ENCODE assay signal across 21 cellular contexts in genomic region chr6:25125736-25126135, GRCh38.
DNase-seq lines count a peak whose midpoint lies in the region; ATAC-seq, FAIRE-seq and TF ChIP-seq lines count a peak whose summit lies in the region.
"Had no signal": no experiment of that assay in that cellular context is flagged by ENCODE, and none has a peak within 500 bp of the region (broad histone marks: within the 10 kb centered on the region; RNA-seq: fewer than 3 reads in every experiment).

No MANE protein-coding gene starts in this region.

- H3K4ac ChIP-seq in H1 (replicated peaks; ENCODE audit: insufficient read length, low read depth, low read length), result no peak overlapping the region

- peaks cover 59% of the 10 kb centered on the region for H3K36me3 Mint-ChIP-seq in natural killer cell treated with Interleukin-12 subunit alpha and Interleukin-12 subunit beta and Interleukin-15 and Interleukin-18, amount 100 ng/mL, for 72 hours
- H3K36me3 Mint-ChIP-seq in natural killer cell, result peaks cover 21% of the 10 kb centered on the region

- H3K4me2 ChIP-seq in H1 (ENCODE audit: insufficient read depth in 1 of 2, low read depth in 2 of 2, low read length in 2 of 2), result no peak overlapping the region
- H3K4me2 ChIP-seq in GM23248 (ENCODE audit: unreplicated experiment), result no peak overlapping the region

- H3K4me1 Mint-ChIP-seq in natural killer cell treated with Interleukin-12 subunit alpha and Interleukin-12 subunit beta and Interleukin-15 and Interleukin-18, amount 100 ng/mL, for 72 hours (ENCODE audit: low read depth in 2 of 2), result peaks cover 49 to 53% of the 10 kb centered on the region in 2 donors
- H3K4me1 Mint-ChIP-seq in natural killer cell, result peaks cover 42 to 52% of the 10 kb centered on the region in 2 donors

- no peaks in the 10 kb centered on the region for H3K79me1 ChIP-seq in H1 (ENCODE audit: low read depth, low read length)

- H3K9ac ChIP-seq in H1 (replicated peaks in 1 of 4; ENCODE audit: extremely low read depth in 1 of 4, low read depth in 3 of 4, low read length in 3 of 4) (no peak overlapping the region), GM23248 (no peak overlapping the region)

- no peak overlapping the region for H4K8ac ChIP-seq in H1 (ENCODE audit: extremely low read depth, insufficient read depth, low read length)

- H2BK12ac ChIP-seq in H1 (ENCODE audit: low read depth, low read length), result no peak overlapping the region

- no peaks in the 10 kb centered on the region for H4K20me1 ChIP-seq in H1 (replicated peaks in 1 of 2; ENCODE audit: control insufficient read depth in 1 of 2, insufficient read depth in 2 of 2, low read length in 2 of 2)
- H4K20me1 ChIP-seq in GM23248 (ENCODE audit: insufficient read depth), result no peaks in the 10 kb centered on the region

- TF ChIP-seq POLR2A in H1 (IDR thresholded peaks at IDR 0.05; ENCODE audit: control extremely low read depth in 1 of 2, low read depth in 2 of 2, low read length in 2 of 2), result no peak
- TF ChIP-seq POLR2A in ovary (IDR thresholded peaks at IDR 0.05), result no peak

- no peak for DNase-seq in natural killer cell treated with Interleukin-12 subunit alpha and Interleukin-12 subunit beta and Interleukin-15 and Interleukin-18, amount 100 ng/mL, for 72 hours (ENCODE audit: low spot score)
- DNase-seq in natural killer cell, result no peak
- peak; percentile 7 for DNase-seq in M059J (ENCODE audit: low read depth)
- DNase-seq in H1 (ENCODE audit: low read depth in 1 of 2, low spot score in 2 of 2), result no peak
- DNase-seq in ovary, result peak; percentile 34 to 60 (median 48)
- DNase-seq in GM23248, result no peak
- DNase-seq in dorsolateral prefrontal cortex, result no peak
- DNase-seq in aorta, result no peak
- DNase-seq: ACHN; AML-193; Caco-2; CD4-positive, alpha-beta T cell; GDM1; HCEC 1CT; IMR-90; KBM-7 had no signal

- H2BK120ac ChIP-seq in H1 (replicated peaks; ENCODE audit: low read depth, low read length), result no peak overlapping the region

- H3K9me3 ChIP-seq in H1 (ENCODE audit: insufficient read depth in 2 of 2, low read depth in 1 of 2, low read length in 1 of 2) (no peaks in the 10 kb centered on the region), ovary (no peaks in the 10 kb centered on the region), GM23248 (ENCODE audit: low read depth) (no peaks in the 10 kb centered on the region), aorta (ENCODE audit: control insufficient read depth, low read length) (no peaks in the 10 kb centered on the region)
- H3K9me3 ChIP-seq: Caco-2 had no signal

- no peak overlapping the region for H2BK20ac ChIP-seq in H1 (ENCODE audit: low read length)

- ATAC-seq in natural killer cell treated with Interleukin-12 subunit alpha and Interleukin-12 subunit beta and Interleukin-15 and Interleukin-18, amount 100 ng/mL, for 72 hours, result no peak
- ATAC-seq in natural killer cell (no peak), aorta (ENCODE audit: low FRiP score) (no peak)

- no peak for TF ChIP-seq EP300 in H1 (IDR thresholded peaks at IDR 0.05; ENCODE audit: borderline replicate concordance in 1 of 2, low read depth in 2 of 2, low read length in 2 of 2)
- no peak for TF ChIP-seq EP300 in ovary (IDR thresholded peaks at IDR 0.05)

- no peak overlapping the region for H4K5ac ChIP-seq in H1 (ENCODE audit: insufficient read length, low read depth, low read length)

- H3K36me3 ChIP-seq in H1 (ENCODE audit: control insufficient read depth in 2 of 4, insufficient read depth in 4 of 4, low read length in 3 of 4) (no peaks in the 10 kb centered on the region), ovary (no peaks in the 10 kb centered on the region), GM23248 (ENCODE audit: low read depth) (peaks cover 6% of the 10 kb centered on the region), aorta (ENCODE audit: control insufficient read depth in 1 of 2, insufficient read depth in 2 of 2, low read length in 1 of 2) (peaks cover 2 to 6% of the 10 kb centered on the region in 2 donors)

- H3K9me2 ChIP-seq in GM23248 (ENCODE audit: insufficient read depth), result no peaks in the 10 kb centered on the region

- 0 out of 2 replicates have a peak overlapping the region, but pooled peaks have one; percentile 40 for H2AFZ ChIP-seq in H1 (ENCODE audit: low read length)
- H2AFZ ChIP-seq in GM23248, result no peak overlapping the region

- FAIRE-seq in H1 (lab: Jason Lieb, UNC), result peak; percentile 39
- FAIRE-seq: A204.1, D721Med, H54 had no signal

- 95% methylated on average over 5 of the region's 5 CpGs; no CpG with 5 or more reads in 1 of the 2 experiments for WGBS in H1 (ENCODE audit: extremely low coverage in 1 of 2, insufficient coverage in 1 of 2, insufficient read length in 1 of 2, insufficient replicate concordance in 2 of 2, low coverage in 1 of 2, low lambda C conversion rate in 2 of 2, missing lambda C conversion rate in 1 of 2), 2 experiments
- 11 to 46% (median 11%) methylated on average over 5 of the region's 5 CpGs for WGBS in ovary, 3 donors
- 70 to 81% methylated on average over 5 of the region's 5 CpGs for WGBS in GM23248 (ENCODE audit: low coverage in 1 of 2, low lambda C conversion rate in 2 of 2, missing lambda C conversion rate in 2 of 2), 2 experiments
- 87 to 90% methylated on average over 5 of the region's 5 CpGs for WGBS in aorta, 2 donors

- H3K4me1 ChIP-seq in H1 (replicated peaks in 1 of 4; ENCODE audit: control insufficient read depth in 3 of 4, insufficient read depth in 4 of 4, low read length in 3 of 4), result no peaks in the 10 kb centered on the region; a peak in 1 of 7 replicates
- peaks cover 5% of the 10 kb centered on the region for H3K4me1 ChIP-seq in ovary (ENCODE audit: insufficient read depth)
- no peaks in the 10 kb centered on the region for H3K4me1 ChIP-seq in GM23248 (ENCODE audit: insufficient read depth)
- peaks cover 2 to 6% of the 10 kb centered on the region in 2 donors for H3K4me1 ChIP-seq in aorta (ENCODE audit: control insufficient read depth in 1 of 2, insufficient read depth in 2 of 2, low read length in 2 of 2)
- H3K4me1 ChIP-seq: Caco-2 had no signal

- no peak for TF ChIP-seq RAD21 in H1 (IDR thresholded peaks at IDR 0.05 in 1 of 2, conservative IDR thresholded peaks at IDR 0.05 in 1 of 2; ENCODE audit: low read depth in 2 of 2, low read length in 2 of 2)

- H3K4me3 ChIP-seq in H1 (ENCODE audit: extremely low read depth in 1 of 4, insufficient read depth in 2 of 4, low read depth in 3 of 4, low read length in 4 of 4), result no peak overlapping the region
- no peak overlapping the region for H3K4me3 ChIP-seq in ovary
- no peak overlapping the region for H3K4me3 ChIP-seq in GM23248
- no peak overlapping the region for H3K4me3 ChIP-seq in dorsolateral prefrontal cortex
- no peak overlapping the region for H3K4me3 ChIP-seq in aorta (ENCODE audit: low read length in 2 of 2)

- peaks cover 0 to 1% (median 0%) of the 10 kb centered on the region in 4 experiments; a peak in 1 of 7 replicates for H3K27me3 ChIP-seq in H1 (replicated peaks in 1 of 4; ENCODE audit: control insufficient read depth in 3 of 4, extremely low read depth in 1 of 4, insufficient read depth in 3 of 4, low read length in 3 of 4)
- no peaks in the 10 kb centered on the region for H3K27me3 ChIP-seq in ovary
- H3K27me3 ChIP-seq in GM23248 (replicated peaks; ENCODE audit: insufficient read depth), result no peaks in the 10 kb centered on the region
- H3K27me3 ChIP-seq in dorsolateral prefrontal cortex, result no peaks in the 10 kb centered on the region
- H3K27me3 ChIP-seq in aorta (ENCODE audit: control insufficient read depth in 1 of 2, insufficient read depth in 2 of 2, low read length in 1 of 2), result no peaks in the 10 kb centered on the region

- H2BK5ac ChIP-seq in H1 (ENCODE audit: low read depth, low read length), result no peak overlapping the region

- peak overlapping the region; percentile 55 for H3K4me3 Mint-ChIP-seq in natural killer cell treated with Interleukin-12 subunit alpha and Interleukin-12 subunit beta and Interleukin-15 and Interleukin-18, amount 100 ng/mL, for 72 hours
- no peak overlapping the region for H3K4me3 Mint-ChIP-seq in natural killer cell
- H3K4me3 Mint-ChIP-seq: CD4-positive, alpha-beta T cell had no signal

- CTCF ChIA-PET in H1 (lab: Charles Lee; ENCODE audit: partially characterized antibody), result no interaction called here

- in situ Hi-C loops in GM23248 (cut with MboI), result no loop called here

- no peak overlapping the region for H3K23ac ChIP-seq in H1 (ENCODE audit: insufficient read length)

- peaks cover 3% of the 10 kb centered on the region; the same call in 1 of the 2 replicates for H3F3A ChIP-seq in GM23248 (ENCODE audit: insufficient read depth)

- H3K18ac ChIP-seq in H1 (ENCODE audit: extremely low read depth, low read length), result no peak overlapping the region

- H3K14ac ChIP-seq in H1 (ENCODE audit: insufficient read length), result no peak overlapping the region

- H3K56ac ChIP-seq in H1 (replicated peaks; ENCODE audit: insufficient read length, low read depth, low read length), result no peak overlapping the region

- intact Hi-C loops in natural killer cell (cut with micrococcal nuclease), result no loop called here
- intact Hi-C loops in ovary (cut with DNase I), result loop anchor here in 1 of 4 donors (10.0 kb wide), 1 partner anchor 59 kb away; no protein-coding TSS in a partner anchor
- intact Hi-C loops in dorsolateral prefrontal cortex (cut with DNase I), result no loop called here
- intact Hi-C loops in aorta (cut with DNase I), result no loop called here

- H3K9me3 Mint-ChIP-seq in natural killer cell treated with Interleukin-12 subunit alpha and Interleukin-12 subunit beta and Interleukin-15 and Interleukin-18, amount 100 ng/mL, for 72 hours, result no peaks in the 10 kb centered on the region
- no peaks in the 10 kb centered on the region for H3K9me3 Mint-ChIP-seq in natural killer cell
- H3K9me3 Mint-ChIP-seq: CD4-positive, alpha-beta T cell had no signal

- H3K27ac ChIP-seq in H1 (ENCODE audit: low read depth, low read length) (no peak overlapping the region), ovary (peak overlapping the region in 1 of 2 donors; percentile 33), GM23248 (no peak overlapping the region), dorsolateral prefrontal cortex (no peak overlapping the region), aorta (ENCODE audit: low read depth in 1 of 2, low read length in 2 of 2) (no peak overlapping the region)
- H3K27ac ChIP-seq: C4-2B, HL-60 had no signal

- H3K27ac Mint-ChIP-seq in natural killer cell treated with Interleukin-12 subunit alpha and Interleukin-12 subunit beta and Interleukin-15 and Interleukin-18, amount 100 ng/mL, for 72 hours, result peak overlapping the region in 1 of 2 donors; percentile 75
- no peak overlapping the region for H3K27ac Mint-ChIP-seq in natural killer cell
- H3K27ac Mint-ChIP-seq: CD4-positive, alpha-beta T cell had no signal

- H3K23me2 ChIP-seq in H1 (ENCODE audit: low read depth, low read length), result no peaks in the 10 kb centered on the region

- no peak overlapping the region for H2BK15ac ChIP-seq in H1 (ENCODE audit: low read length)

- H3K27me3 Mint-ChIP-seq in natural killer cell treated with Interleukin-12 subunit alpha and Interleukin-12 subunit beta and Interleukin-15 and Interleukin-18, amount 100 ng/mL, for 72 hours, result no peaks in the 10 kb centered on the region
- no peaks in the 10 kb centered on the region for H3K27me3 Mint-ChIP-seq in natural killer cell (ENCODE audit: low read depth in 2 of 2)
- H3K27me3 Mint-ChIP-seq: CD4-positive, alpha-beta T cell had no signal

- H3K79me2 ChIP-seq in H1 (ENCODE audit: control insufficient read depth in 1 of 2, insufficient read depth in 2 of 2, low read length in 2 of 2) (no peaks in the 10 kb centered on the region), GM23248 (ENCODE audit: insufficient read depth) (no peaks in the 10 kb centered on the region)

- POLR2A ChIA-PET in H1 (lab: Charles Lee; ENCODE audit: partially characterized antibody), result no interaction called here

- TF ChIP-seq CTCF in natural killer cell (IDR thresholded peaks at IDR 0.05), result no peak
- no peak for TF ChIP-seq CTCF in H1 (IDR thresholded peaks at IDR 0.05; ENCODE audit: control extremely low read depth in 1 of 3, insufficient read depth in 1 of 3, low read depth in 1 of 3, low read length in 3 of 3)
- no peak for TF ChIP-seq CTCF in ovary (IDR thresholded peaks at IDR 0.05)
- TF ChIP-seq CTCF in dorsolateral prefrontal cortex (IDR thresholded peaks at IDR 0.05 in 54 of 56, conservative IDR thresholded peaks at IDR 0.05 in 2 of 56; ENCODE audit: low read depth in 1 of 56, partially characterized antibody in 56 of 56), result no peak

- no peak overlapping the region for H2AK5ac ChIP-seq in H1 (ENCODE audit: low read depth, low read length)

- no peak overlapping the region for H4K91ac ChIP-seq in H1 (replicated peaks; ENCODE audit: insufficient read length, low read length)

Comparison
In these comparisons a context has a peak if more than half of its experiments do, and no peak if none do; other contexts are left out.
1. DNase-seq: peak in M059J (single experiment) and ovary (5 of 5); none in natural killer cell treated with Interleukin-12 subunit alpha and Interleukin-12 subunit beta and Interleukin-15 and Interleukin-18, amount 100 ng/mL, for 72 hours (single experiment), natural killer cell (single experiment), H1 (0 of 2), GM23248 (single experiment), dorsolateral prefrontal cortex (0 of 10) and aorta (0 of 2).